In the genomic region with DNA sequence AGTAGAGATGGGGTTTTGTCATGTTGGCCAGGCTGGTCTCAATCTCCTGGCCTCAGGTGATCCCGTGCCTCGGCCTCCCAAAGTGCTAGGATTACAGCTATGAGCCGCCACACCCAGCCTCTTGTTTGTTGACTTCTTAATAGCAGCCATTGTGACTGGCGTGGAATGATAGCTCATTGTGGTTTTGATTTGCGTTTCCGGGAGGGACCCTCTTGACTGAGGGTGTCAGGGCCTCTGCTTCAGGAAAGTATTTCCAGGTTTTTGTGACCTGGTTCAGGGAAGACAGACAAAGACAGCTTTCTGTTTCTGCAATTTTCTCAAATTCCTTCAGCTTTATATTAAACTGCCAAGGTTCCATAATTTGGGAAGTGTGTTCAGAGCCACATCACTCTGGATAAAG, we compare ENCODE assay signal across 18 cellular contexts. TPM values are rescaled to one million over a fixed set of nuclear protein-coding genes. Genes with fewer than 3 reads are reported as not detected.
DNase-seq lines count a peak whose midpoint lies in the region; TF ChIP-seq lines count a peak whose summit lies in the region.
"Had no signal": no experiment of that assay in that cellular context is flagged by ENCODE, and none has a peak within 500 bp of the region (broad histone marks: within the 10 kb centered on the region; RNA-seq: fewer than 3 reads in every experiment).

No MANE protein-coding gene starts in this region.

- TF ChIP-seq CTCF in CD14-positive monocyte (IDR thresholded peaks at IDR 0.05) (no peak), adrenal gland (IDR thresholded peaks at IDR 0.05) (no peak)

- peak; percentile 29 to 56 for DNase-seq in NCI-H526 (lab: John Stamatoyannopoulos, UW)
- no peak for DNase-seq in NCI-H526 treated with DMSO at 0.1 percent for 48 hours (lab: John Stamatoyannopoulos, UW)
- no peak for DNase-seq in CD14-positive monocyte (ENCODE audit: low spot score)
- peak; percentile 63 for DNase-seq in SK-MEL-5 (ENCODE audit: low read depth, low spot score)
- no peak for DNase-seq in neuronal stem cell (ENCODE audit: low spot score)
- no peak for DNase-seq in adrenal gland
- no peak for DNase-seq in OCI-M2 (lab: John Stamatoyannopoulos, UW; ENCODE audit: unreplicated experiment)
- DNase-seq: 8988T, AML-193, EL, IMR-90, NCI-H1105, NCI-H146, NCI-H2029 treated with DMSO at 0.1 percent for 48 hours, NCI-H446 treated with DMSO at 0.1 percent for 48 hours, NCI-H82 had no signal

- H3K36me3 ChIP-seq in neuronal stem cell (replicated peaks in 1 of 2; ENCODE audit: control insufficient read depth in 2 of 2, insufficient read depth in 2 of 2, low read length in 2 of 2) (no peaks in the 10 kb centered on the region), adrenal gland (replicated peaks in 1 of 2) (no peaks in the 10 kb centered on the region)
- H3K36me3 ChIP-seq: SJCRH30 had no signal

- peaks cover 46% of the 10 kb centered on the region for H3K4me1 Mint-ChIP-seq in CD14-positive monocyte

- no peak overlapping the region for H2BK5ac ChIP-seq in neuronal stem cell (ENCODE audit: low read length)

- TF ChIP-seq POLR2A in adrenal gland (IDR thresholded peaks at IDR 0.05) = no peak

- no peak overlapping the region for H4K91ac ChIP-seq in neuronal stem cell (ENCODE audit: low read depth, low read length, poor library complexity)

- intact Hi-C loops in CD14-positive monocyte (cut with micrococcal nuclease) = loop anchor here in 1 of 2 donors (5.0 kb wide), 2 partner anchors 34 to 36 kb away; no protein-coding TSS in a partner anchor
- intact Hi-C loops in adrenal gland (cut with DNase I) = no loop called here

- H2AK5ac ChIP-seq in neuronal stem cell (ENCODE audit: low read depth, low read length) = no peak overlapping the region

- no peaks in the 10 kb centered on the region for H3K9me3 ChIP-seq in neuronal stem cell (replicated peaks in 1 of 2; ENCODE audit: control insufficient read depth in 2 of 2, insufficient read depth in 1 of 2, low read depth in 1 of 2, low read length in 2 of 2)
- no peaks in the 10 kb centered on the region for H3K9me3 ChIP-seq in adrenal gland (replicated peaks in 1 of 3)
- H3K9me3 ChIP-seq: SJCRH30 had no signal

- H3K4me3 ChIP-seq in neuronal stem cell (ENCODE audit: low read length in 2 of 2) (no peak overlapping the region), adrenal gland (no peak overlapping the region)
- H3K4me3 ChIP-seq: SJCRH30 had no signal

- H3K27me3 ChIP-seq in neuronal stem cell (ENCODE audit: control insufficient read depth in 3 of 3, insufficient read depth in 3 of 3, low read depth in 1 of 3, low read length in 3 of 3) (no peaks in the 10 kb centered on the region), adrenal gland (no peaks in the 10 kb centered on the region)
- H3K27me3 ChIP-seq: SJCRH30 had no signal

- no peak overlapping the region for H3K4ac ChIP-seq in neuronal stem cell (ENCODE audit: low read length)

- no peak overlapping the region for H2BK120ac ChIP-seq in neuronal stem cell (ENCODE audit: low read depth, low read length)

- H3K27ac ChIP-seq in neuronal stem cell (replicated peaks; ENCODE audit: low read length) (no peak overlapping the region), adrenal gland (no peak overlapping the region)
- H3K27ac ChIP-seq: SJCRH30 had no signal

- H3K14ac ChIP-seq in neuronal stem cell (ENCODE audit: low read length) = no peak overlapping the region

- H3K4me1 ChIP-seq in neuronal stem cell (ENCODE audit: control insufficient read depth in 2 of 2, insufficient read depth in 1 of 2, low read depth in 1 of 2, low read length in 2 of 2) = no peaks in the 10 kb centered on the region
- H3K4me1 ChIP-seq in adrenal gland (replicated peaks in 1 of 2) = no peaks in the 10 kb centered on the region
- H3K4me1 ChIP-seq: SJCRH30 had no signal

- no peak overlapping the region for H3K9ac ChIP-seq in neuronal stem cell (ENCODE audit: low read depth, low read length, poor library complexity)

- H3K36me3 Mint-ChIP-seq in CD14-positive monocyte = peaks cover 53 to 77% of the 10 kb centered on the region in 2 donors

- H2BK15ac ChIP-seq in neuronal stem cell (ENCODE audit: low read length) = no peak overlapping the region

- no peak overlapping the region for H2BK12ac ChIP-seq in neuronal stem cell (ENCODE audit: low read length)

- no peak overlapping the region for H3K4me2 ChIP-seq in neuronal stem cell (ENCODE audit: insufficient read depth, low read length, poor library complexity, severe bottlenecking)

- H3K23ac ChIP-seq in neuronal stem cell (ENCODE audit: low read depth, low read length, poor library complexity) = no peak overlapping the region

- H3K79me1 ChIP-seq in neuronal stem cell (ENCODE audit: low read depth, low read length) = no peaks in the 10 kb centered on the region

- H3K9me3 Mint-ChIP-seq in CD14-positive monocyte = peaks cover 0 to 5% (median 0%) of the 10 kb centered on the region in 7 donors

- peak overlapping the region in 6 of 7 donors; percentile 25 to 85 (median 74) for H3K27ac Mint-ChIP-seq in CD14-positive monocyte

- peak overlapping the region; percentile 67 for H2AFZ ChIP-seq in neuronal stem cell (ENCODE audit: low read length)

- no peak overlapping the region for H3K18ac ChIP-seq in neuronal stem cell (ENCODE audit: low read length)

- in situ Hi-C loops in SK-MEL-5 (cut with HindIII; ENCODE audit: low pct_unique_long_range_greater_than_20kb, low sequenced_read_pairs) = no loop called here

- no peaks in the 10 kb centered on the region for H3K27me3 Mint-ChIP-seq in CD14-positive monocyte (ENCODE audit: low read depth in 3 of 3)

- no peak overlapping the region for H4K8ac ChIP-seq in neuronal stem cell (ENCODE audit: low read depth, low read length)

- WGBS in neuronal stem cell (ENCODE audit: extremely low coverage in 2 of 2, insufficient read length in 2 of 2, insufficient replicate concordance in 1 of 2), 2 donors = no CpG with 5 or more reads among the region's 6 CpGs
- WGBS in adrenal gland, 4 donors = 64 to 66% (median 66%) methylated on average over 6 of the region's 6 CpGs

- H3K4me3 Mint-ChIP-seq in CD14-positive monocyte = no peak overlapping the region

RNA-seq across cellular contexts. Expression of a gene that starts 15.1 kb away (rescaled TPM):
- polyA plus RNA-seq in CD14-positive monocyte = 100 to 1,000 TPM in 1 of 2 donors, 10 to 100 TPM in 1; 73.8 to 125 TPM
- 2.4 and 4.5 TPM in 2 replicates for total RNA-seq in SK-MEL-5 (2014; rRNA removed; shearing (Covaris generic))
- 3.3 and 3.4 TPM in 2 replicates for polyA plus RNA-seq in SK-MEL-5 (2015; cell fraction: cytosol; rRNA removed)
- 4.6 and 6.9 TPM in 2 replicates for polyA plus RNA-seq in SK-MEL-5 (2015; cell fraction: nucleus; rRNA removed)
- 3.1 TPM for polyA plus RNA-seq in neuronal stem cell (2013, experiment 1 of 2)
- polyA plus RNA-seq in neuronal stem cell (2013, experiment 2 of 2) = 2.8 TPM
- total RNA-seq in adrenal gland = 10 to 100 TPM in 4 of 8 donors, 1 to 10 TPM in 4; 4.2 to 14.0 (median 9.9) TPM
- polyA plus RNA-seq in adrenal gland = 10 to 100 TPM in 1 of 3 donors, 1 to 10 TPM in 2; 3.1 to 11.3 (median 5.2) TPM
- total RNA-seq: IMR-90 had no signal
- polyA plus RNA-seq: AG04450, IMR-90 had no signal

RNA-seq across cellular contexts. Expression of a gene that starts 52.8 kb away (rescaled TPM):
- polyA plus RNA-seq in CD14-positive monocyte (10 to 100 TPM in 1 of 2 donors, 1 to 10 TPM in 1; 4.4 to 12.0 TPM), adrenal gland (1 to 10 TPM; 3.6 to 7.4 (median 5.6) TPM)
- total RNA-seq in SK-MEL-5 (2014; rRNA removed; shearing (Covaris generic)) = 0.26 TPM in 1 of 2 replicates, not detected in the other
- polyA plus RNA-seq in SK-MEL-5 (2015; cell fraction: cytosol; rRNA removed) = 0.52 and 0.61 TPM in 2 replicates
- 0.74 TPM in 1 of 2 replicates, not detected in the other for polyA plus RNA-seq in SK-MEL-5 (2015; cell fraction: nucleus; rRNA removed)
- polyA plus RNA-seq in neuronal stem cell (2013, experiment 1 of 2) = 0.03 TPM
- 0.06 TPM for polyA plus RNA-seq in neuronal stem cell (2013, experiment 2 of 2)
- 1 to 10 TPM; 1.4 to 5.0 (median 2.6) TPM for total RNA-seq in adrenal gland
- total RNA-seq: IMR-90, SJCRH30 had no signal
- polyA plus RNA-seq: AG04450, IMR-90 had no signal

Comparison
In these comparisons a context has a peak if more than half of its experiments do, and no peak if none do; other contexts are left out.
1. DNase-seq: peak in NCI-H526 (2 of 2) and SK-MEL-5 (single experiment); none in NCI-H526 treated with DMSO at 0.1 percent for 48 hours (single experiment), CD14-positive monocyte (single experiment), neuronal stem cell (single experiment), adrenal gland (0 of 7) and OCI-M2 (single experiment).